24 cellular contexts compared by ENCODE assay signal in the genomic region with DNA sequence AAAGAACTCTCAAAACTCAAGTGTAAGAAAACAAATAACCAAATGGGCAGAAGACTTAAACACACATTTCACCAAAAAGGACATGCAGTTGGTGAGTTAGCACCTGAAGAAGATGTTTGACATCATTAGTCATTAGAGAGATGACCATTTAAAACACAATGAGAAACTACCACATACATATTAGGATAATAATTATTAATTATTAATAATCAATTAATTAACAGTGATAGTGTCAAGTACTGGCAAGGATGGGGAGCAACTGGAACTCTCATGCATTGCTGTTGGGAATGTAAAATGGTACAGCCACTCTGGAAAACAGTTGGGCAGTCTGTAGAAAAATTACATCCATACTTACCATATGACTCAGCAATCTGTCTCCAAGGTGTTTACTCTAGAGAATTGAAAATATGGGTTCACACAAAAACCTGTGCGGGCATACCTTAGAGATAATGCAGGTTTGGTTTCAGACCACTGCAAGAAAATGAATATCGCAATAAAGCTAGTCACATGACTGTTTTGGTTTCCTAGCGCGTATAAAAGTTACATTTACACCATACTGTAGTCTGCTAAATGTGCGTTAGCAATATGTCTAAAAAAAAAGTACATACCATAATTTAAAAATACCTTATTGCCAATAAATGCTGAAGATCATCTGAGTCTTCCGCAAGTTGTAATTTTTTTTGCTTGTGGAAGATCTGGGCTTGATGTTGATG. TPM values are rescaled to one million over a fixed set of nuclear protein-coding genes. Genes with fewer than 3 reads are reported as not detected.
DNase-seq lines count a peak whose midpoint lies in the region; ATAC-seq and TF ChIP-seq lines count a peak whose summit lies in the region.
"Had no signal": no experiment of that assay in that cellular context is flagged by ENCODE, and none has a peak within 500 bp of the region (broad histone marks: within the 10 kb centered on the region; RNA-seq: fewer than 3 reads in every experiment).

No MANE protein-coding gene starts in this region.

- H3K4me1 ChIP-seq in PC-9 (replicated peaks; ENCODE audit: insufficient read depth) (no peaks in the 10 kb centered on the region; the same call in none of the 2 replicates), neuronal stem cell (ENCODE audit: control insufficient read depth in 2 of 2, insufficient read depth in 1 of 2, low read depth in 1 of 2, low read length in 2 of 2) (no peaks in the 10 kb centered on the region)
- H3K4me1 ChIP-seq in naive thymus-derived CD4-positive, alpha-beta T cell (ENCODE audit: control insufficient read depth in 2 of 2, insufficient read depth in 2 of 2, low read length in 2 of 2): peaks cover 18 to 22% of the 10 kb centered on the region in 2 donors
- H3K4me1 ChIP-seq: pancreas had no signal

- no peak overlapping the region for H2AK5ac ChIP-seq in neuronal stem cell (ENCODE audit: low read depth, low read length)

- 0 out of 2 replicates have a peak, but pooled peaks cover 8% of the 10 kb centered on the region for H3K9me3 ChIP-seq in PC-9 (ENCODE audit: insufficient read depth, low read depth)
- no peaks in the 10 kb centered on the region for H3K9me3 ChIP-seq in naive thymus-derived CD4-positive, alpha-beta T cell (ENCODE audit: control insufficient read depth in 2 of 3, low read length in 3 of 3)
- peaks cover 0 to 2% of the 10 kb centered on the region in 2 donors for H3K9me3 ChIP-seq in neuronal stem cell (replicated peaks in 1 of 2; ENCODE audit: control insufficient read depth in 2 of 2, insufficient read depth in 1 of 2, low read depth in 1 of 2, low read length in 2 of 2)
- H3K9me3 ChIP-seq: pancreas had no signal

- H2BK120ac ChIP-seq in neuronal stem cell (ENCODE audit: low read depth, low read length): no peak overlapping the region

- H3K4ac ChIP-seq in neuronal stem cell (ENCODE audit: low read length): no peak overlapping the region

- no peak overlapping the region for H2BK15ac ChIP-seq in neuronal stem cell (ENCODE audit: low read length)

- no peak overlapping the region for H3K23ac ChIP-seq in neuronal stem cell (ENCODE audit: low read depth, low read length, poor library complexity)

- H3F3A ChIP-seq in PC-9 (ENCODE audit: insufficient read depth, low read depth): peaks cover 9% of the 10 kb centered on the region; the same call in 1 of the 2 replicates

- peaks cover 4% of the 10 kb centered on the region; the same call in 1 of the 2 replicates for H3K36me3 ChIP-seq in PC-9 (ENCODE audit: low read depth)
- H3K36me3 ChIP-seq in naive thymus-derived CD4-positive, alpha-beta T cell (ENCODE audit: control insufficient read depth in 2 of 3, insufficient read depth in 3 of 3, low read length in 3 of 3): no peaks in the 10 kb centered on the region
- no peaks in the 10 kb centered on the region for H3K36me3 ChIP-seq in neuronal stem cell (replicated peaks in 1 of 2; ENCODE audit: control insufficient read depth in 2 of 2, insufficient read depth in 2 of 2, low read length in 2 of 2)
- H3K36me3 ChIP-seq: heart left ventricle, pancreas had no signal

- no peak overlapping the region for H3K9ac ChIP-seq in neuronal stem cell (ENCODE audit: low read depth, low read length, poor library complexity)
- H3K9ac ChIP-seq: GM23248 had no signal

- no peak overlapping the region for H3K4me2 ChIP-seq in PC-9
- H3K4me2 ChIP-seq in neuronal stem cell (ENCODE audit: insufficient read depth, low read length, poor library complexity, severe bottlenecking): no peak overlapping the region

- H2AFZ ChIP-seq in PC-9: no peak overlapping the region
- H2AFZ ChIP-seq in neuronal stem cell (ENCODE audit: low read length): no peak overlapping the region
- H2AFZ ChIP-seq: GM23248 had no signal

- H3K79me2 ChIP-seq in PC-9 (ENCODE audit: low read depth): no peaks in the 10 kb centered on the region

- peaks cover 15% of the 10 kb centered on the region for H3K9me3 Mint-ChIP-seq in activated CD4-positive, alpha-beta T cell treated with anti-CD3 and anti-CD28 coated beads, Interleukin-2, amount 10 ng/mL, durations not matched to agents 24 days and 14 days
- peaks cover 0 to 5% (median 0%) of the 10 kb centered on the region in 11 donors for H3K9me3 Mint-ChIP-seq in naive thymus-derived CD4-positive, alpha-beta T cell

- H3K27me3 Mint-ChIP-seq in activated CD4-positive, alpha-beta T cell treated with anti-CD3 and anti-CD28 coated beads, Interleukin-2, amount 10 ng/mL, durations not matched to agents 24 days and 14 days: no peaks in the 10 kb centered on the region
- H3K27me3 Mint-ChIP-seq in naive thymus-derived CD4-positive, alpha-beta T cell: no peaks in the 10 kb centered on the region
- H3K27me3 Mint-ChIP-seq: activated CD4-positive, alpha-beta T cell treated with anti-CD3 and anti-CD28 coated beads, Interleukin-2, amount 10 ng/mL, durations not matched to agents 7 days and 5 days; type B pancreatic cell had no signal

- H3K27ac Mint-ChIP-seq in activated CD4-positive, alpha-beta T cell treated with anti-CD3 and anti-CD28 coated beads, Interleukin-2, amount 10 ng/mL, durations not matched to agents 24 days and 14 days: peak overlapping the region; percentile 68
- peak overlapping the region in 5 of 9 donors; percentile 5 to 61 (median 38) for H3K27ac Mint-ChIP-seq in naive thymus-derived CD4-positive, alpha-beta T cell
- H3K27ac Mint-ChIP-seq: activated CD4-positive, alpha-beta T cell treated with anti-CD3 and anti-CD28 coated beads, Interleukin-2, amount 10 ng/mL, durations not matched to agents 7 days and 5 days; mesothelial cell of epicardium; nephron; type B pancreatic cell had no signal

- no peak overlapping the region for H3K18ac ChIP-seq in neuronal stem cell (ENCODE audit: low read length)

- intact Hi-C loops in activated CD4-positive, alpha-beta T cell treated with anti-CD3 and anti-CD28 coated beads, Interleukin-2, amount 10 ng/mL, durations not matched to agents 24 days and 14 days (cut with micrococcal nuclease): no loop called here
- intact Hi-C loops in PC-9 (cut with micrococcal nuclease; ENCODE audit: unreplicated experiment): no loop called here
- intact Hi-C loops in naive thymus-derived CD4-positive, alpha-beta T cell (cut with micrococcal nuclease): no loop called here

- WGBS in neuronal stem cell (ENCODE audit: extremely low coverage in 2 of 2, insufficient read length in 2 of 2, insufficient replicate concordance in 1 of 2), 2 donors: no CpG with 5 or more reads among the region's 6 CpGs

- H3K9me2 ChIP-seq in PC-9 (ENCODE audit: insufficient read depth): no peaks in the 10 kb centered on the region

- H2BK12ac ChIP-seq in neuronal stem cell (ENCODE audit: low read length): no peak overlapping the region

- no peak for TF ChIP-seq CTCF in PC-9 (conservative IDR thresholded peaks at IDR 0.05)

- POLR2A ChIA-PET in PC-9 (lab: Charles Lee; ENCODE audit: unreplicated experiment): interaction anchor here (0.6 kb wide), 1 partner anchor 35 kb away, joined by 3 read pairs; no protein-coding TSS in a partner anchor
- POLR2A ChIA-PET in naive thymus-derived CD4-positive, alpha-beta T cell (lab: Charles Lee): no interaction called here

- no TSS peak for BruUV-seq in PC-9 (replicated peaks; lab: Mats Ljungman, UMichigan)

- H3K4me3 ChIP-seq in PC-9 (no peak overlapping the region), neuronal stem cell (ENCODE audit: low read length in 2 of 2) (no peak overlapping the region)
- no peak overlapping the region for H3K4me3 ChIP-seq in naive thymus-derived CD4-positive, alpha-beta T cell (ENCODE audit: low read length)
- H3K4me3 ChIP-seq: dorsolateral prefrontal cortex, GM23248, heart left ventricle, pancreas had no signal

- no peak overlapping the region for H4K91ac ChIP-seq in neuronal stem cell (ENCODE audit: low read depth, low read length, poor library complexity)

- no peak overlapping the region for H3K4me3 Mint-ChIP-seq in activated CD4-positive, alpha-beta T cell treated with anti-CD3 and anti-CD28 coated beads, Interleukin-2, amount 10 ng/mL, durations not matched to agents 24 days and 14 days
- peak overlapping the region in 4 of 10 donors; percentile 6 to 54 (median 14) for H3K4me3 Mint-ChIP-seq in naive thymus-derived CD4-positive, alpha-beta T cell
- H3K4me3 Mint-ChIP-seq: activated CD4-positive, alpha-beta T cell treated with anti-CD3 and anti-CD28 coated beads, Interleukin-2, amount 10 ng/mL, durations not matched to agents 7 days and 5 days; mesothelial cell of epicardium; nephron; type B pancreatic cell had no signal

- H3K79me1 ChIP-seq in neuronal stem cell (ENCODE audit: low read depth, low read length): no peaks in the 10 kb centered on the region

- H4K20me1 ChIP-seq in PC-9 (ENCODE audit: insufficient read depth): no peaks in the 10 kb centered on the region

- H3K14ac ChIP-seq in neuronal stem cell (ENCODE audit: low read length): no peak overlapping the region

- no peak for DNase-seq in activated CD4-positive, alpha-beta T cell treated with anti-CD3 and anti-CD28 coated beads, Interleukin-2, amount 10 ng/mL, durations not matched to agents 24 days and 14 days
- no peak for DNase-seq in activated CD4-positive, alpha-beta T cell treated with anti-CD3 and anti-CD28 coated beads for 48 hours
- DNase-seq in PC-9: peak; percentile 22 to 54
- DNase-seq in astrocyte of the hippocampus (ENCODE audit: low read depth, low spot score): peak; percentile 27
- no peak for DNase-seq in naive thymus-derived CD4-positive, alpha-beta T cell
- no peak for DNase-seq in stimulated activated CD4-positive, alpha-beta T cell treated with anti-CD3 and anti-CD28 coated beads, Interleukin-15, amount 100 ng/mL, for 24 hours
- DNase-seq in neuronal stem cell (ENCODE audit: low spot score): no peak
- DNase-seq in middle frontal gyrus (ENCODE audit: extremely low spot score, low spot score): no peak
- DNase-seq: 8988T; activated CD4-positive, alpha-beta T cell treated with anti-CD3 and anti-CD28 coated beads, Interleukin-2, amount 10 ng/mL, durations not matched to agents 7 days and 5 days; activated effector memory CD4-positive, alpha-beta T cell treated with anti-CD3 and anti-CD28 coated beads, Interleukin-2, amount 50 U/mL, for 16 hours; amniotic stem cell; central memory CD4-positive, alpha-beta T cell; DND-41; dorsolateral prefrontal cortex; GM23248; heart left ventricle; NCI-H146; NCI-H526 treated with DMSO at 0.1 percent for 48 hours; pancreas; right cardiac atrium had no signal

- H4K8ac ChIP-seq in neuronal stem cell (ENCODE audit: low read depth, low read length): no peak overlapping the region

- ATAC-seq in naive thymus-derived CD4-positive, alpha-beta T cell: no peak
- ATAC-seq: heart left ventricle, pancreas, right cardiac atrium had no signal

- H3K27ac ChIP-seq in PC-9 (no peak overlapping the region), neuronal stem cell (replicated peaks; ENCODE audit: low read length) (no peak overlapping the region)
- no peak overlapping the region for H3K27ac ChIP-seq in naive thymus-derived CD4-positive, alpha-beta T cell (ENCODE audit: low read depth, low read length)
- H3K27ac ChIP-seq: dorsolateral prefrontal cortex, GM23248, heart left ventricle, pancreas had no signal

- peaks cover 59% of the 10 kb centered on the region for H3K36me3 Mint-ChIP-seq in activated CD4-positive, alpha-beta T cell treated with anti-CD3 and anti-CD28 coated beads, Interleukin-2, amount 10 ng/mL, durations not matched to agents 24 days and 14 days (ENCODE audit: low read depth)
- H3K36me3 Mint-ChIP-seq in naive thymus-derived CD4-positive, alpha-beta T cell: peaks cover 0 to 55% (median 42%) of the 10 kb centered on the region in 5 donors

- H2BK5ac ChIP-seq in neuronal stem cell (ENCODE audit: low read length): no peak overlapping the region

- CTCF ChIA-PET in PC-9 (lab: Charles Lee): interaction anchor here (0.6 kb wide), 1 partner anchor 11 kb away, joined by 3 read pairs; no protein-coding TSS in a partner anchor
- CTCF ChIA-PET in naive thymus-derived CD4-positive, alpha-beta T cell (lab: Charles Lee): interaction anchor here (0.7 kb wide), 1 partner anchor 318 kb away, joined by 4 read pairs; no protein-coding TSS in a partner anchor

- no peaks in the 10 kb centered on the region for H3K27me3 ChIP-seq in PC-9 (ENCODE audit: insufficient read depth, low read depth)
- H3K27me3 ChIP-seq in naive thymus-derived CD4-positive, alpha-beta T cell (ENCODE audit: control insufficient read depth in 2 of 2, insufficient read depth in 2 of 2, low read length in 2 of 2): no peaks in the 10 kb centered on the region
- H3K27me3 ChIP-seq in neuronal stem cell (ENCODE audit: control insufficient read depth in 3 of 3, insufficient read depth in 3 of 3, low read depth in 1 of 3, low read length in 3 of 3): no peaks in the 10 kb centered on the region
- H3K27me3 ChIP-seq: dorsolateral prefrontal cortex, heart left ventricle, pancreas had no signal

- H3K4me1 Mint-ChIP-seq in activated CD4-positive, alpha-beta T cell treated with anti-CD3 and anti-CD28 coated beads, Interleukin-2, amount 10 ng/mL, durations not matched to agents 24 days and 14 days: peaks cover 55% of the 10 kb centered on the region
- H3K4me1 Mint-ChIP-seq in naive thymus-derived CD4-positive, alpha-beta T cell: peaks cover 29 to 72% (median 59%) of the 10 kb centered on the region in 7 donors

RNA-seq across cellular contexts. Expression of gene ARID5B, which starts 30.3 kb away (rescaled TPM):
- total RNA-seq in activated CD4-positive, alpha-beta T cell treated with anti-CD3 and anti-CD28 coated beads, Interleukin-2, amount 10 ng/mL, durations not matched to agents 24 days and 14 days: 56.9 and 58.2 TPM in 2 replicates
- total RNA-seq in PC-9 (2021): 7.4 and 8.5 TPM in 2 replicates
- 10 to 100 TPM; 18.6 to 60.8 (median 47.4) TPM for total RNA-seq in naive thymus-derived CD4-positive, alpha-beta T cell
- polyA plus RNA-seq in naive thymus-derived CD4-positive, alpha-beta T cell: 10 to 100 TPM; 39.4 to 49.1 TPM
- 1.8 TPM for polyA plus RNA-seq in neuronal stem cell (2013, experiment 1 of 2)
- 1.8 TPM for polyA plus RNA-seq in neuronal stem cell (2013, experiment 2 of 2)

Comparison
In these comparisons a context has a peak if more than half of its experiments do, and no peak if none do; other contexts are left out.
1. DNase-seq: peak in PC-9 (2 of 2) and astrocyte of the hippocampus (single experiment); none in activated CD4-positive, alpha-beta T cell treated with anti-CD3 and anti-CD28 coated beads, Interleukin-2, amount 10 ng/mL, durations not matched to agents 24 days and 14 days (single experiment), activated CD4-positive, alpha-beta T cell treated with anti-CD3 and anti-CD28 coated beads for 48 hours (single experiment), naive thymus-derived CD4-positive, alpha-beta T cell (0 of 9), stimulated activated CD4-positive, alpha-beta T cell treated with anti-CD3 and anti-CD28 coated beads, Interleukin-15, amount 100 ng/mL, for 24 hours (single experiment), neuronal stem cell (single experiment) and middle frontal gyrus (single experiment).